Comparison of ENCODE assay signal across 1 cellular context in genomic region chr5:14864181-14864812, GRCh38.
TF ChIP-seq lines count a peak whose summit lies in the region.

No MANE protein-coding gene starts in this region.

TF ChIP-seq in HepG2, 621 proteins besides CTCF, POLR2A, EP300 and RAD21:
- TF ChIP-seq CCAR2 (optimal IDR thresholded peaks at IDR 0.05; ENCODE audit: low read depth, low read length) (no peak), TIGD3 (CRISPR knock-in tag; IDR thresholded peaks at IDR 0.05; ENCODE audit: borderline replicate concordance) (no peak), TSC22D2 (CRISPR knock-in tag; IDR thresholded peaks at IDR 0.05; ENCODE audit: borderline replicate concordance) (no peak), ZBTB49 (CRISPR knock-in tag; IDR thresholded peaks at IDR 0.05; ENCODE audit: borderline replicate concordance) (no peak), PPARG (CRISPR knock-in tag; conservative IDR thresholded peaks at IDR 0.05) (no peak), ATM (IDR thresholded peaks at IDR 0.05; ENCODE audit: borderline replicate concordance) (no peak), ZNF615 (CRISPR knock-in tag; IDR thresholded peaks at IDR 0.05; ENCODE audit: borderline replicate concordance) (no peak), HDAC2 (CRISPR knock-in tag; IDR thresholded peaks at IDR 0.05) (no peak), PITX1 (CRISPR knock-in tag; IDR thresholded peaks at IDR 0.05) (no peak), ZNF766 (CRISPR knock-in tag; IDR thresholded peaks at IDR 0.05; ENCODE audit: borderline replicate concordance) (no peak), KDM3A (CRISPR knock-in tag; IDR thresholded peaks at IDR 0.05; ENCODE audit: low read depth) (no peak), LRRFIP1 (CRISPR knock-in tag; conservative IDR thresholded peaks at IDR 0.05) (no peak), KLF6 (CRISPR knock-in tag; IDR thresholded peaks at IDR 0.05) (no peak), CCDC6 (CRISPR knock-in tag; IDR thresholded peaks at IDR 0.05) (no peak), ZNF639 (CRISPR knock-in tag; conservative IDR thresholded peaks at IDR 0.05) (no peak), SNAPC2 (CRISPR knock-in tag; IDR thresholded peaks at IDR 0.05) (no peak), ZBTB46 (CRISPR knock-in tag; IDR thresholded peaks at IDR 0.05; ENCODE audit: borderline replicate concordance) (no peak), ATF7-NPFF (CRISPR knock-in tag; IDR thresholded peaks at IDR 0.05; ENCODE audit: low read depth) (no peak), E2F1 (CRISPR knock-in tag; IDR thresholded peaks at IDR 0.05) (no peak), CBX2 (IDR thresholded peaks at IDR 0.05; ENCODE audit: low read depth, low read length) (no peak), CBX2 (CRISPR knock-in tag; IDR thresholded peaks at IDR 0.05; ENCODE audit: low read depth) (no peak)
TF ChIP-seq in HepG2: peak in this region for 0.
